In genomic region chr16:4783951-4784336, GRCh38 we compare ENCODE assay signal across 1 cellular context.
TF ChIP-seq lines count a peak whose summit lies in the region.

No MANE protein-coding gene starts in this region.

TF ChIP-seq in HepG2, 621 proteins besides CTCF, POLR2A, EP300 and RAD21:
- TF ChIP-seq ZNF10 (CRISPR knock-in tag; IDR thresholded peaks at IDR 0.05; ENCODE audit: borderline replicate concordance, low read depth) (no peak), SALL1 (CRISPR knock-in tag; IDR thresholded peaks at IDR 0.05) (no peak), THAP8 (CRISPR knock-in tag; IDR thresholded peaks at IDR 0.05; ENCODE audit: borderline replicate concordance) (no peak), SIN3A (IDR thresholded peaks at IDR 0.05; ENCODE audit: borderline replicate concordance, low read depth, low read length) (no peak), GMEB1 (CRISPR knock-in tag; IDR thresholded peaks at IDR 0.05; ENCODE audit: borderline replicate concordance) (no peak), CBX5 (CRISPR knock-in tag; IDR thresholded peaks at IDR 0.05; ENCODE audit: borderline replicate concordance) (no peak), GATAD2A (CRISPR knock-in tag; IDR thresholded peaks at IDR 0.05) (no peak)
- TF ChIP-seq, protein P1, sequence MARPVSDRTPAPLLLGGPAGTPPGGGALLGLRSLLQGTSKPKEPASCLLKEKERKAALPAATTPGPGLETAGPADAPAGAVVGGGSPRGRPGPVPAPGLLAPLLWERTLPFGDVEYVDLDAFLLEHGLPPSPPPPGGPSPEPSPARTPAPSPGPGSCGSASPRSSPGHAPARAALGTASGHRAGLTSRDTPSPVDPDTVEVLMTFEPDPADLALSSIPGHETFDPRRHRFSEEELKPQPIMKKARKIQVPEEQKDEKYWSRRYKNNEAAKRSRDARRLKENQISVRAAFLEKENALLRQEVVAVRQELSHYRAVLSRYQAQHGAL (CRISPR knock-in tag; IDR thresholded peaks at IDR 0.05; ENCODE audit: not compliant biosample characterization): no peak
- TF ChIP-seq, protein P2, sequence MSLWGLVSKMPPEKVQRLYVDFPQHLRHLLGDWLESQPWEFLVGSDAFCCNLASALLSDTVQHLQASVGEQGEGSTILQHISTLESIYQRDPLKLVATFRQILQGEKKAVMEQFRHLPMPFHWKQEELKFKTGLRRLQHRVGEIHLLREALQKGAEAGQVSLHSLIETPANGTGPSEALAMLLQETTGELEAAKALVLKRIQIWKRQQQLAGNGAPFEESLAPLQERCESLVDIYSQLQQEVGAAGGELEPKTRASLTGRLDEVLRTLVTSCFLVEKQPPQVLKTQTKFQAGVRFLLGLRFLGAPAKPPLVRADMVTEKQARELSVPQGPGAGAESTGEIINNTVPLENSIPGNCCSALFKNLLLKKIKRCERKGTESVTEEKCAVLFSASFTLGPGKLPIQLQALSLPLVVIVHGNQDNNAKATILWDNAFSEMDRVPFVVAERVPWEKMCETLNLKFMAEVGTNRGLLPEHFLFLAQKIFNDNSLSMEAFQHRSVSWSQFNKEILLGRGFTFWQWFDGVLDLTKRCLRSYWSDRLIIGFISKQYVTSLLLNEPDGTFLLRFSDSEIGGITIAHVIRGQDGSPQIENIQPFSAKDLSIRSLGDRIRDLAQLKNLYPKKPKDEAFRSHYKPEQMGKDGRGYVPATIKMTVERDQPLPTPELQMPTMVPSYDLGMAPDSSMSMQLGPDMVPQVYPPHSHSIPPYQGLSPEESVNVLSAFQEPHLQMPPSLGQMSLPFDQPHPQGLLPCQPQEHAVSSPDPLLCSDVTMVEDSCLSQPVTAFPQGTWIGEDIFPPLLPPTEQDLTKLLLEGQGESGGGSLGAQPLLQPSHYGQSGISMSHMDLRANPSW (CRISPR knock-in tag; IDR thresholded peaks at IDR 0.05; ENCODE audit: borderline replicate concordance): no peak
- TF ChIP-seq, protein P3, sequence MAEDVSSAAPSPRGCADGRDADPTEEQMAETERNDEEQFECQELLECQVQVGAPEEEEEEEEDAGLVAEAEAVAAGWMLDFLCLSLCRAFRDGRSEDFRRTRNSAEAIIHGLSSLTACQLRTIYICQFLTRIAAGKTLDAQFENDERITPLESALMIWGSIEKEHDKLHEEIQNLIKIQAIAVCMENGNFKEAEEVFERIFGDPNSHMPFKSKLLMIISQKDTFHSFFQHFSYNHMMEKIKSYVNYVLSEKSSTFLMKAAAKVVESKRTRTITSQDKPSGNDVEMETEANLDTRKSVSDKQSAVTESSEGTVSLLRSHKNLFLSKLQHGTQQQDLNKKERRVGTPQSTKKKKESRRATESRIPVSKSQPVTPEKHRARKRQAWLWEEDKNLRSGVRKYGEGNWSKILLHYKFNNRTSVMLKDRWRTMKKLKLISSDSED (CRISPR knock-in tag; IDR thresholded peaks at IDR 0.05): no peak
